8 cellular contexts compared by ENCODE assay signal in the genomic region with DNA sequence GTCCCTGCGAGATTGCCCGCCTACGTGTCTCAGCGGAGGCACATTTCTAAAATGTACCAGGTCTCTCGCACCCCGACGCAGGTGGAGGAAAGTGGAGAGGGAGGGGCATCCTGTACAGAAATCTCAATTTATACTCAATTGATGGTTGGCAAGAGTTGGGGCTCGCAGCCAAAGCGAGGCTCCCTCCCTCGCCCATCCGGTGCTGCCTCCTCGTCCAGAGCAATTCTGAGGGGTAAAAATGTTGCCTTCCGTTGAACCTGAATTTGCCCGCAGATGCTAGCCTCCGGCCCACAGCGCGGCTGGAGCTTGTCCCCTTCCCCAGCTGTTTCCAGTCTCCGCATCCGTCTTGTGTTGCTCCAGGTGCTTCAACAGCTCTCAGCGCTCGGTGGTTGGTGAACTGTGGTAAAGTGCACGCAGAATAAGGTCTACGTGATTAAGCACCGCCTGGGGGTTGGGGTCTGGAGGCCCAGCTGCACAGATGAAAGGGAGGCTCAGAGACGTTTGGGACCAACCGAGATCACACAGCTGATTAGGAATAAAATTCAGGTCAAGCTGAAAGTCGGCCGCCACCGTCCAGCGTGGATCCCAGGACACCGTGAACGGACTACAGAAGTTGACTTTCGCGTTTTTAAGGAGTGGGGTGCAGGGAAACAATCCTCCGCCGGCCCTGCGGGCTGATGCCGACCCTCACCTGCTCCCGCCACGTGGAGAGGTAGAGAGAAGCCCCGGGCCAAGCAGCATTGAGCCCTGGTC. TPM values are rescaled to one million over a fixed set of nuclear protein-coding genes. Genes with fewer than 3 reads are reported as not detected.
DNase-seq lines count a peak whose midpoint lies in the region; ATAC-seq and TF ChIP-seq lines count a peak whose summit lies in the region.

No MANE protein-coding gene starts in this region.

- H3K27ac Mint-ChIP-seq in Calu3 (ENCODE audit: unreplicated experiment) (peak overlapping the region; percentile 100), GM23338 (peak overlapping the region; percentile 50)

- peaks cover 34% of the 10 kb centered on the region for H3K4me1 Mint-ChIP-seq in Calu3 (ENCODE audit: low read depth, unreplicated experiment)
- peaks cover 20% of the 10 kb centered on the region for H3K4me1 Mint-ChIP-seq in GM23338

- H3K36me3 Mint-ChIP-seq in Calu3 (ENCODE audit: insufficient read depth, unreplicated experiment) (peaks cover 50% of the 10 kb centered on the region), GM23338 (ENCODE audit: low read depth) (peaks cover 28% of the 10 kb centered on the region)

- H3K4me3 Mint-ChIP-seq in Calu3 (ENCODE audit: low read depth, unreplicated experiment): peak overlapping the region; percentile 76
- H3K4me3 Mint-ChIP-seq in GM23338: peak overlapping the region; percentile 96

- TSS peak; percentile 100 for BruUV-seq in Calu3 (replicated peaks; lab: Mats Ljungman, UMichigan)

- H3K9me3 Mint-ChIP-seq in Calu3 (ENCODE audit: low read depth, unreplicated experiment) (no peaks in the 10 kb centered on the region), GM23338 (peaks cover 5% of the 10 kb centered on the region)

- peak overlapping the region; percentile 79 for H3K4me2 ChIP-seq in GM23338

- TF ChIP-seq CTCF in Calu3 (IDR thresholded peaks at IDR 0.05; ENCODE audit: unreplicated experiment) (no peak), GM23338 (conservative IDR thresholded peaks at IDR 0.05; ENCODE audit: low read depth in 2 of 2) (no peak), dorsolateral prefrontal cortex (IDR thresholded peaks at IDR 0.05 in 54 of 56, conservative IDR thresholded peaks at IDR 0.05 in 2 of 56; ENCODE audit: low read depth in 1 of 56, partially characterized antibody in 56 of 56) (no peak)

- H3K27ac ChIP-seq in GM23338 (ENCODE audit: low read depth) (no peak overlapping the region), dorsolateral prefrontal cortex (peak overlapping the region in 56 of 59 donors; percentile 3 to 93 (median 80)), muscle layer of colon (ENCODE audit: low read depth, low read length) (peak overlapping the region; percentile 8)

- no peaks in the 10 kb centered on the region for H3K9me2 ChIP-seq in GM23338 (ENCODE audit: insufficient read depth)

- H3K9ac ChIP-seq in muscle layer of colon (ENCODE audit: low read length): peak overlapping the region; percentile 15

- H3K9me3 ChIP-seq in muscle layer of colon (ENCODE audit: low read length): no peaks in the 10 kb centered on the region

- DNase-seq in Calu3: no peak
- DNase-seq in GM23338 (ENCODE audit: low spot score): peak; percentile 71
- DNase-seq in NCI-H748 treated with DMSO at 0.1 percent for 48 hours (lab: John Stamatoyannopoulos, UW): peak; percentile 52
- DNase-seq in dorsolateral prefrontal cortex: peak in 5 of 10 donors; percentile 22 to 46 (median 35)
- DNase-seq in GM03348 (ENCODE audit: low spot score): no peak
- no peak for DNase-seq in NK-92 treated with Interleukin-12 subunit alpha and Interleukin-12 subunit beta, amount 100 ng/mL, for 24 hours (lab: John Stamatoyannopoulos, UW)

- ATAC-seq in GM23338 (peak; percentile 11), GM19328 (IDR thresholded peaks at IDR 0.05; ENCODE audit: unreplicated experiment) (no peak)

- peak overlapping the region; percentile 79 for H3K4me3 ChIP-seq in GM23338
- H3K4me3 ChIP-seq in dorsolateral prefrontal cortex: peak overlapping the region; percentile 41 to 96 (median 87)
- peak overlapping the region; percentile 50 to 84 for H3K4me3 ChIP-seq in muscle layer of colon (ENCODE audit: low read depth in 1 of 2, low read length in 2 of 2)

- H2AFZ ChIP-seq in GM23338: peak overlapping the region; percentile 91

- H3K4me1 ChIP-seq in GM23338 (ENCODE audit: insufficient read depth) (peaks cover 13% of the 10 kb centered on the region; the same call in 1 of the 2 replicates), muscle layer of colon (ENCODE audit: insufficient read depth, low read length) (peaks cover 30% of the 10 kb centered on the region)

- intact Hi-C loops in Calu3 (cut with micrococcal nuclease; ENCODE audit: unreplicated experiment) (no loop called here), dorsolateral prefrontal cortex (cut with DNase I) (loop anchor here (2.0 to 10.0 kb wide), 2 partner anchors 23 to 131 kb away; no protein-coding TSS in a partner anchor)

- H3F3A ChIP-seq in GM23338 (replicated peaks; ENCODE audit: low read depth): 0 out of 2 replicates have a peak, but pooled peaks cover 3% of the 10 kb centered on the region

- CTCF ChIA-PET in Calu3 (lab: Charles Lee): interaction anchor here (0.6 to 0.9 kb wide), 4 partner anchors 9 to 232 kb away, joined by 4 to 12 read pairs (median 6); no protein-coding TSS in a partner anchor

- peaks cover 28% of the 10 kb centered on the region for H3K79me2 ChIP-seq in GM23338 (replicated peaks; ENCODE audit: insufficient read depth)

- peaks cover 12% of the 10 kb centered on the region for H3K27me3 Mint-ChIP-seq in Calu3 (ENCODE audit: unreplicated experiment)
- H3K27me3 Mint-ChIP-seq in GM23338 (ENCODE audit: insufficient read depth, low read depth, poor library complexity): peaks cover 24% of the 10 kb centered on the region

- peaks cover 13% of the 10 kb centered on the region for H4K20me1 ChIP-seq in GM23338 (replicated peaks; ENCODE audit: insufficient read depth)

- H3K27me3 ChIP-seq in GM23338 (ENCODE audit: insufficient read depth) (peaks cover 9% of the 10 kb centered on the region), dorsolateral prefrontal cortex (no peaks in the 10 kb centered on the region), muscle layer of colon (ENCODE audit: control insufficient read depth in 1 of 2, insufficient read depth in 2 of 2, low read length in 2 of 2) (no peaks in the 10 kb centered on the region)

- H3K36me3 ChIP-seq in GM23338 (ENCODE audit: insufficient read depth) (peaks cover 14% of the 10 kb centered on the region), muscle layer of colon (ENCODE audit: insufficient read depth, low read length) (peaks cover 24% of the 10 kb centered on the region)

TF ChIP-seq in GM23338, 12 proteins besides CTCF, POLR2A, EP300 and RAD21:
- 0 out of 2 replicates have a peak, but pooled peaks have one; percentile 34 for TF ChIP-seq POLR2AphosphoS5 (IDR thresholded peaks at IDR 0.05; ENCODE audit: low read depth)
- TF ChIP-seq STAT1 (IDR thresholded peaks at IDR 0.05; ENCODE audit: unreplicated experiment): no peak
- no peak for TF ChIP-seq JUNB (IDR thresholded peaks at IDR 0.05; ENCODE audit: unreplicated experiment)

RNA-seq across cellular contexts. Expression of gene POLG, which starts 0.8 kb away (rescaled TPM):
- total RNA-seq in Calu3 (2022): 83.6 and 92.3 TPM in 2 replicates
- 70.2 and 74.1 TPM in 2 replicates for total RNA-seq in GM23338 (2014; rRNA removed; shearing (Covaris generic))
- 28.8 and 29.0 TPM in 2 replicates for polyA plus RNA-seq in GM23338 (2016; fragmentation: Nextera tagmentation; extraction: Ambion mirVana)
- 10 to 100 TPM; 42.1 to 75.8 (median 58.1) TPM for total RNA-seq in dorsolateral prefrontal cortex

Comparison
In these comparisons a context has a peak if more than half of its experiments do, and no peak if none do; other contexts are left out.
1. DNase-seq: peak in GM23338 (single experiment) and NCI-H748 treated with DMSO at 0.1 percent for 48 hours (single experiment); none in Calu3 (single experiment), GM03348 (single experiment) and NK-92 treated with Interleukin-12 subunit alpha and Interleukin-12 subunit beta, amount 100 ng/mL, for 24 hours (single experiment).
2. Peak in every context shown above with its lines, with median percentiles within 50 percentile points of each other: H3K4me3 ChIP-seq.